ENCODE assay signal across 2 cellular contexts in the genomic region with DNA sequence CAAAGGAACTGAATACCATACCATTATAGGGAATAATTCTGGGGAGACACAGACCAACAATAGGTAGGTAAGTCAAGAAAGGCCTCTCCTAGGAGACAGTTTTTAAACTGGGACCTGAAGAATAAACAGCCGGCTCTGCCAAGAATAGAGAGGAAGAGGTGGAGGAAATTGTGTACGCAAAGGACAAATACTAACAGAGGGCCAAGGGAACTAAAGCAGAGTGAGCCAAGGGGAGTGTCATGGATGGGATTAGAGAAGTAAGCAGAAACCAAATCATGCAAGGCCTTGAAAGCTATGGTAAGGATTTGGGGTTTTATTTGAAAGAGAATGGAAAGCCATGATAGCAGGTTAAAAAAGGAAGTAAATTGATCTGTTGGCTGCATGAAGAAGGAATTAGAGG.
TF ChIP-seq lines count a peak whose summit lies in the region.

No MANE protein-coding gene starts in this region.

TF ChIP-seq in IMR-90, 13 proteins besides CTCF, POLR2A, EP300 and RAD21:
- no peak for TF ChIP-seq RFX5 (IDR thresholded peaks at IDR 0.05; ENCODE audit: low read depth, low read length)
- TF ChIP-seq CEBPB (IDR thresholded peaks at IDR 0.05; ENCODE audit: low read depth, low read length) = no peak
- no peak for TF ChIP-seq MXI1 (IDR thresholded peaks at IDR 0.05; ENCODE audit: borderline replicate concordance, low read depth, low read length)
TF ChIP-seq in IMR-90: peak in this region for 0.

TF ChIP-seq in K562, 482 proteins besides CTCF, POLR2A, EP300 and RAD21:
- TF ChIP-seq FOXA3 (CRISPR knock-in tag; conservative IDR thresholded peaks at IDR 0.05 in 1 of 2, IDR thresholded peaks at IDR 0.05 in 1 of 2) (no peak), CBFA2T3 (IDR thresholded peaks at IDR 0.05) (peak; percentile 28; the same call in 1 of the 2 replicates)
